ENCODE assay signal across 13 cellular contexts in genomic region chr15:45080593-45080992, GRCh38. TPM values are rescaled to one million over a fixed set of nuclear protein-coding genes. Genes with fewer than 3 reads are reported as not detected.
A peak's percentile ranks its signal among the peaks of the same experiment; 100 is the strongest.
DNase-seq lines count a peak whose midpoint lies in the region; ATAC-seq, FAIRE-seq and TF ChIP-seq lines count a peak whose summit lies in the region.
"Not testable (repeated sequence)": the region's sequence is repeated elsewhere in the genome, so short reads cannot be mapped to it uniquely, and the experiment has no call there.
"Had no signal": no experiment of that assay in that cellular context is flagged by ENCODE, and none has a peak within 500 bp of the region (broad histone marks: within the 10 kb centered on the region; RNA-seq: fewer than 3 reads in every experiment).

No MANE protein-coding gene starts in this region.

- not testable (repeated sequence) for H3K9ac ChIP-seq in HepG2 (ENCODE audit: insufficient read depth, low read depth, low read length)

- peak; percentile 73 for DNase-seq in G401 (ENCODE audit: low spot score)
- DNase-seq in glutamatergic neuron; right atrium auricular region (ENCODE audit: low spot score); HepG2 (ENCODE audit: low spot score): not testable (repeated sequence)
- peak in 1 of 5 donors; percentile 35 for DNase-seq in heart left ventricle
- peak in 2 of 6 donors; percentile 9 to 41 for DNase-seq in pancreas

- H3K4me1 Mint-ChIP-seq in glutamatergic neuron (ENCODE audit: low read depth, unreplicated experiment) = peaks cover 16% of the 10 kb centered on the region

- not testable (repeated sequence) for BruUV-seq in HepG2 (replicated peaks; lab: Mats Ljungman, UMichigan)

- peak; percentile 71 for FAIRE-seq in HepG2 (lab: Jason Lieb, UNC)
- not testable (repeated sequence) for FAIRE-seq in pancreas (lab: Jason Lieb, UNC)

- not testable (repeated sequence) for TF ChIP-seq POLR2A in heart left ventricle (IDR thresholded peaks at IDR 0.05); HepG2 (IDR thresholded peaks at IDR 0.05; ENCODE audit: insufficient read depth in 1 of 2, low read depth in 2 of 2, low read length in 2 of 2)

- ATAC-seq in heart left ventricle = peak; percentile 7 to 71 (median 48)
- ATAC-seq in HepG2 = not testable (repeated sequence)
- ATAC-seq in pancreas = peak in 3 of 4 donors; percentile 36 to 63 (median 57)

- H3K4me1 ChIP-seq in heart left ventricle (peaks cover 0 to 23% (median 6%) of the 10 kb centered on the region in 12 donors), right atrium auricular region (peaks cover 0 to 31% of the 10 kb centered on the region in 2 donors), HepG2 (ENCODE audit: insufficient read depth, low read length) (peaks cover 17% of the 10 kb centered on the region), pancreas (peaks cover 0 to 21% (median 7%) of the 10 kb centered on the region in 3 donors)

- not testable (repeated sequence) for H2AFZ ChIP-seq in HepG2 (ENCODE audit: low read length)

- not testable (repeated sequence) for H3K9me3 ChIP-seq in heart left ventricle; right atrium auricular region; HepG2 (ENCODE audit: low read length); pancreas

- H4K20me1 ChIP-seq in HepG2 (ENCODE audit: insufficient read depth, low read length) = not testable (repeated sequence)

- not testable (repeated sequence) for TF ChIP-seq CTCF in glutamatergic neuron (IDR thresholded peaks at IDR 0.05; ENCODE audit: partially characterized antibody, unreplicated experiment); heart left ventricle (IDR thresholded peaks at IDR 0.05); right atrium auricular region (IDR thresholded peaks at IDR 0.05); HepG2 (CRISPR knock-in tag; IDR thresholded peaks at IDR 0.05); pancreas (IDR thresholded peaks at IDR 0.05)

- not testable (repeated sequence) for H3K79me2 ChIP-seq in HepG2 (ENCODE audit: insufficient read depth, low read length)

- intact Hi-C loops in heart left ventricle (cut with DNase I); HepG2 (cut with micrococcal nuclease; ENCODE audit: unreplicated experiment); pancreas (cut with DNase I): not testable (repeated sequence)

- POLR2A ChIA-PET in HepG2 (lab: Yijun Ruan, JAX) = not testable (repeated sequence)

- not testable (repeated sequence) for H3K27me3 ChIP-seq in heart left ventricle; right atrium auricular region; HepG2 (ENCODE audit: control insufficient read depth in 1 of 2, insufficient read depth in 2 of 2, low read length in 2 of 2); pancreas

- in situ Hi-C loops in G401 (cut with HindIII; ENCODE audit: low sequenced_read_pairs); HepG2 (cut with HindIII; ENCODE audit: extremely low pct_ligation_motif_present, low pct_unique_long_range_greater_than_20kb): not testable (repeated sequence)

- H3K27ac Mint-ChIP-seq in glutamatergic neuron (ENCODE audit: unreplicated experiment) = peak overlapping the region; percentile 86

- not testable (repeated sequence) for H3K4me2 ChIP-seq in HepG2 (ENCODE audit: low read depth, low read length)

- not testable (repeated sequence) for H3K36me3 ChIP-seq in heart left ventricle; right atrium auricular region; HepG2 (replicated peaks in 1 of 2; ENCODE audit: control insufficient read depth in 1 of 2, insufficient read depth in 2 of 2, low read length in 2 of 2); pancreas

- CTCF ChIA-PET in HepG2 (lab: Yijun Ruan, JAX; ENCODE audit: low intra/inter-chr PET ratio, low total read pairs) = not testable (repeated sequence)

- not testable (repeated sequence) for H3K27ac ChIP-seq in heart left ventricle; HepG2 (ENCODE audit: extremely low read length, insufficient read depth, low read length); pancreas
- H3K27ac ChIP-seq in right atrium auricular region = peak overlapping the region; percentile 20 to 44

- H3K4me3 Mint-ChIP-seq in glutamatergic neuron (ENCODE audit: unreplicated experiment) = not testable (repeated sequence)

- not testable (repeated sequence) for H3K9me3 Mint-ChIP-seq in glutamatergic neuron (ENCODE audit: unreplicated experiment)

- H3K4me3 ChIP-seq in heart left ventricle; right atrium auricular region; HepG2 (replicated peaks in 1 of 3; ENCODE audit: insufficient read depth in 1 of 3, low read depth in 2 of 3, low read length in 3 of 3); pancreas: not testable (repeated sequence)

- not testable (repeated sequence) for H3K27me3 Mint-ChIP-seq in glutamatergic neuron (ENCODE audit: unreplicated experiment)

- TF ChIP-seq RAD21 in HepG2 (CRISPR knock-in tag; IDR thresholded peaks at IDR 0.05) = not testable (repeated sequence)

- not testable (repeated sequence) for TF ChIP-seq EP300 in HepG2 (IDR thresholded peaks at IDR 0.05; ENCODE audit: low read depth in 2 of 2, low read length in 2 of 2); HepG2 (CRISPR knock-in tag; IDR thresholded peaks at IDR 0.05; ENCODE audit: borderline replicate concordance)

- not testable (repeated sequence) for H3K36me3 Mint-ChIP-seq in glutamatergic neuron (ENCODE audit: unreplicated experiment)

- WGBS in heart left ventricle, 4 donors = 57 to 90% (median 69%) methylated on average over 1 to 2 of the region's 3 CpGs
- WGBS in HepG2 (ENCODE audit: low lambda C conversion rate) = 67% methylated on average over 1 of the region's 3 CpGs
- 81% methylated on average over 2 of the region's 3 CpGs for WGBS in pancreas, 2 donors

RNA-seq across cellular contexts. Expression of gene DUOX2, which starts 33.4 kb away (rescaled TPM):
- not detected in 2 replicates for total RNA-seq in G401 (2014; rRNA removed; shearing (Covaris generic))
- total RNA-seq in glutamatergic neuron (ENCODE audit: unreplicated experiment) (not detected), heart left ventricle (1 to 10 TPM in 1 of 9 donors, under 1 TPM in 8; 0.02 to 1.4 (median 0.11) TPM), right atrium auricular region (under 1 TPM; 0.08 to 0.11 TPM), HepG2 (2016; rRNA removed; fragmentation: Illumina TruSeq; extraction: Trizol) (not detected in 2 replicates), pancreas (10 to 100 TPM in 2 of 6 donors, 1 to 10 TPM in 1, under 1 TPM in 3; 0.46 to 32.2 (median 1.0) TPM)
- polyA plus RNA-seq in heart left ventricle (under 1 TPM; 0.03 to 0.53 TPM), HepG2 (2011; rRNA removed) (0.08 and 0.27 TPM in 2 replicates), pancreas (under 1 TPM; 0.15 to 0.35 TPM)
- not detected in 2 replicates for total RNA-seq in HepG2 (2016; cell fraction: cytosol; rRNA removed; fragmentation: Illumina TruSeq; extraction: Trizol; ENCODE audit: low read depth)
- total RNA-seq in HepG2 (2016; cell fraction: insoluble cytoplasmic fraction; rRNA removed; fragmentation: Illumina TruSeq; extraction: Trizol) = not detected in 2 replicates
- not detected in 2 replicates for total RNA-seq in HepG2 (2016; cell fraction: membrane; rRNA removed; fragmentation: Illumina TruSeq; extraction: Trizol)
- total RNA-seq in HepG2 (2016; cell fraction: nucleus; rRNA removed; fragmentation: Illumina TruSeq; extraction: Trizol) = not detected in 2 replicates
- 0.04 and 0.06 TPM in 2 replicates for polyA plus RNA-seq in HepG2 (2011; cell fraction: cytosol; rRNA removed)
- polyA plus RNA-seq in HepG2 (2011; cell fraction: nucleus; rRNA removed) = 1.3 and 1.5 TPM in 2 replicates
- polyA plus RNA-seq in HepG2 (2012) = 0.09 and 0.39 TPM in 2 replicates
- not detected in 2 replicates for polyA plus RNA-seq in HepG2 (2016; cell fraction: cytosol; fragmentation: Illumina TruSeq; extraction: Trizol; ENCODE audit: low read depth)
- not detected in 2 replicates for polyA plus RNA-seq in HepG2 (2016; cell fraction: insoluble cytoplasmic fraction; fragmentation: Illumina TruSeq; extraction: Trizol; ENCODE audit: low read depth)
- polyA plus RNA-seq in HepG2 (2016; cell fraction: membrane; fragmentation: Illumina TruSeq; extraction: Trizol; ENCODE audit: low read depth) = not detected in 2 replicates
- polyA plus RNA-seq in HepG2 (2016; cell fraction: nucleus; fragmentation: Illumina TruSeq; extraction: Trizol; ENCODE audit: insufficient read depth, low read depth) = not detected in 2 replicates
- 0.02 and 0.16 TPM in 2 replicates for polyA minus RNA-seq in HepG2 (2011; rRNA and poly(A)+ RNA removed; ENCODE audit: low replicate concordance)
- 0.09 and 0.30 TPM in 2 replicates for polyA minus RNA-seq in HepG2 (2011; cell fraction: cytosol; rRNA and poly(A)+ RNA removed)
- polyA minus RNA-seq in HepG2 (2011; cell fraction: nucleus; rRNA and poly(A)+ RNA removed) = 0.39 and 0.62 TPM in 2 replicates
- total RNA-seq: H7, HFFc6, IMR-90 had no signal
- polyA plus RNA-seq: GM12878, IMR-90 had no signal

RNA-seq across cellular contexts. Expression of gene DUOXA2, which starts 33.5 kb away (rescaled TPM):
- total RNA-seq in G401 (2014; rRNA removed; shearing (Covaris generic)) = not detected in 2 replicates
- total RNA-seq in glutamatergic neuron (ENCODE audit: unreplicated experiment) = not detected
- total RNA-seq in heart left ventricle = not detected
- under 1 TPM in 1 of 2 donors, not detected in 1; 0.03 TPM for polyA plus RNA-seq in heart left ventricle
- not detected for total RNA-seq in right atrium auricular region
- not detected in 2 replicates for total RNA-seq in HepG2 (2016; rRNA removed; fragmentation: Illumina TruSeq; extraction: Trizol)
- total RNA-seq in HepG2 (2016; cell fraction: cytosol; rRNA removed; fragmentation: Illumina TruSeq; extraction: Trizol; ENCODE audit: low read depth) = not detected in 2 replicates
- not detected in 2 replicates for total RNA-seq in HepG2 (2016; cell fraction: insoluble cytoplasmic fraction; rRNA removed; fragmentation: Illumina TruSeq; extraction: Trizol)
- not detected in 2 replicates for total RNA-seq in HepG2 (2016; cell fraction: membrane; rRNA removed; fragmentation: Illumina TruSeq; extraction: Trizol)
- total RNA-seq in HepG2 (2016; cell fraction: nucleus; rRNA removed; fragmentation: Illumina TruSeq; extraction: Trizol) = not detected in 2 replicates
- 0.32 and 0.61 TPM in 2 replicates for polyA plus RNA-seq in HepG2 (2011; rRNA removed)
- 0.27 TPM in 2 replicates for polyA plus RNA-seq in HepG2 (2011; cell fraction: cytosol; rRNA removed)
- 0.90 and 1.2 TPM in 2 replicates for polyA plus RNA-seq in HepG2 (2011; cell fraction: nucleus; rRNA removed)
- polyA plus RNA-seq in HepG2 (2012) = 0.12 and 0.71 TPM in 2 replicates
- not detected in 2 replicates for polyA plus RNA-seq in HepG2 (2016; cell fraction: cytosol; fragmentation: Illumina TruSeq; extraction: Trizol; ENCODE audit: low read depth)
- polyA plus RNA-seq in HepG2 (2016; cell fraction: insoluble cytoplasmic fraction; fragmentation: Illumina TruSeq; extraction: Trizol; ENCODE audit: low read depth) = not detected in 2 replicates
- not detected in 2 replicates for polyA plus RNA-seq in HepG2 (2016; cell fraction: membrane; fragmentation: Illumina TruSeq; extraction: Trizol; ENCODE audit: low read depth)
- not detected in 2 replicates for polyA plus RNA-seq in HepG2 (2016; cell fraction: nucleus; fragmentation: Illumina TruSeq; extraction: Trizol; ENCODE audit: insufficient read depth, low read depth)
- polyA minus RNA-seq in HepG2 (2011; rRNA and poly(A)+ RNA removed; ENCODE audit: low replicate concordance) = 0.32 TPM in 1 of 2 replicates, not detected in the other
- polyA minus RNA-seq in HepG2 (2011; cell fraction: cytosol; rRNA and poly(A)+ RNA removed) = not detected in 2 replicates
- polyA minus RNA-seq in HepG2 (2011; cell fraction: nucleus; rRNA and poly(A)+ RNA removed) = 0.37 TPM in 1 of 2 replicates, not detected in the other
- total RNA-seq in pancreas = 10 to 100 TPM in 1 of 6 donors, 1 to 10 TPM in 1, under 1 TPM in 2, not detected in 2; 0.35 to 17.0 (median 3.9) TPM
- polyA plus RNA-seq in pancreas = under 1 TPM in 1 of 2 donors, not detected in 1; 0.16 TPM
- total RNA-seq: CD4-positive, alpha-beta T cell; GM12878; H7; HFFc6; HT1080; IMR-90 had no signal
- polyA plus RNA-seq: GM12878, IMR-90 had no signal

RNA-seq across cellular contexts. Expression of gene DUOXA1, which starts 49.1 kb away (rescaled TPM):
- total RNA-seq in G401 (2014; rRNA removed; shearing (Covaris generic)) = not detected in 2 replicates
- total RNA-seq in glutamatergic neuron (ENCODE audit: unreplicated experiment) (not detected), heart left ventricle (1 to 10 TPM in 1 of 9 donors, under 1 TPM in 5, not detected in 3; 0.21 to 1.3 (median 0.31) TPM), right atrium auricular region (1 to 10 TPM in 1 of 2 donors, under 1 TPM in 1; 0.41 to 2.7 TPM), HepG2 (2016; rRNA removed; fragmentation: Illumina TruSeq; extraction: Trizol) (not detected in 2 replicates), pancreas (under 1 TPM in 3 of 6 donors, not detected in 3; 0.17 to 0.22 (median 0.19) TPM)
- polyA plus RNA-seq in heart left ventricle (under 1 TPM; 0.11 to 0.53 TPM), HepG2 (2011; rRNA removed) (0.10 TPM in 1 of 2 replicates, not detected in the other), pancreas (under 1 TPM; 0.11 to 0.14 TPM)
- total RNA-seq in HepG2 (2016; cell fraction: cytosol; rRNA removed; fragmentation: Illumina TruSeq; extraction: Trizol; ENCODE audit: low read depth) = not detected in 2 replicates
- not detected in 2 replicates for total RNA-seq in HepG2 (2016; cell fraction: insoluble cytoplasmic fraction; rRNA removed; fragmentation: Illumina TruSeq; extraction: Trizol)
- not detected in 2 replicates for total RNA-seq in HepG2 (2016; cell fraction: membrane; rRNA removed; fragmentation: Illumina TruSeq; extraction: Trizol)
- not detected in 2 replicates for total RNA-seq in HepG2 (2016; cell fraction: nucleus; rRNA removed; fragmentation: Illumina TruSeq; extraction: Trizol)
- 0.03 and 0.07 TPM in 2 replicates for polyA plus RNA-seq in HepG2 (2011; cell fraction: cytosol; rRNA removed)
- 0.14 TPM in 1 of 2 replicates, not detected in the other for polyA plus RNA-seq in HepG2 (2011; cell fraction: nucleus; rRNA removed)
- 0.19 TPM in 1 of 2 replicates, not detected in the other for polyA plus RNA-seq in HepG2 (2012)
- polyA plus RNA-seq in HepG2 (2016; cell fraction: cytosol; fragmentation: Illumina TruSeq; extraction: Trizol; ENCODE audit: low read depth) = not detected in 2 replicates
- polyA plus RNA-seq in HepG2 (2016; cell fraction: insoluble cytoplasmic fraction; fragmentation: Illumina TruSeq; extraction: Trizol; ENCODE audit: low read depth) = not detected in 2 replicates
- polyA plus RNA-seq in HepG2 (2016; cell fraction: membrane; fragmentation: Illumina TruSeq; extraction: Trizol; ENCODE audit: low read depth) = not detected in 2 replicates
- not detected in 2 replicates for polyA plus RNA-seq in HepG2 (2016; cell fraction: nucleus; fragmentation: Illumina TruSeq; extraction: Trizol; ENCODE audit: insufficient read depth, low read depth)
- 0.14 TPM in 2 replicates for polyA minus RNA-seq in HepG2 (2011; rRNA and poly(A)+ RNA removed; ENCODE audit: low replicate concordance)
- not detected in 2 replicates for polyA minus RNA-seq in HepG2 (2011; cell fraction: cytosol; rRNA and poly(A)+ RNA removed)
- polyA minus RNA-seq in HepG2 (2011; cell fraction: nucleus; rRNA and poly(A)+ RNA removed) = not detected in 2 replicates
- total RNA-seq: Caco-2, H7, IMR-90 had no signal
- polyA plus RNA-seq: GM12878 had no signal

RNA-seq across cellular contexts. Expression of gene DUOX1, which starts 49.2 kb away (rescaled TPM):
- not detected in 2 replicates for total RNA-seq in G401 (2014; rRNA removed; shearing (Covaris generic))
- not detected for total RNA-seq in glutamatergic neuron (ENCODE audit: unreplicated experiment)
- 1 to 10 TPM in 1 of 9 donors, under 1 TPM in 8; 0.19 to 1.6 (median 0.52) TPM for total RNA-seq in heart left ventricle
- polyA plus RNA-seq in heart left ventricle = under 1 TPM; 0.11 to 0.95 TPM
- 1 to 10 TPM; 1.1 to 3.6 TPM for total RNA-seq in right atrium auricular region
- total RNA-seq in HepG2 (2016; rRNA removed; fragmentation: Illumina TruSeq; extraction: Trizol) = not detected in 2 replicates
- total RNA-seq in HepG2 (2016; cell fraction: cytosol; rRNA removed; fragmentation: Illumina TruSeq; extraction: Trizol; ENCODE audit: low read depth) = not detected in 2 replicates
- not detected in 2 replicates for total RNA-seq in HepG2 (2016; cell fraction: insoluble cytoplasmic fraction; rRNA removed; fragmentation: Illumina TruSeq; extraction: Trizol)
- not detected in 2 replicates for total RNA-seq in HepG2 (2016; cell fraction: membrane; rRNA removed; fragmentation: Illumina TruSeq; extraction: Trizol)
- not detected in 2 replicates for total RNA-seq in HepG2 (2016; cell fraction: nucleus; rRNA removed; fragmentation: Illumina TruSeq; extraction: Trizol)
- 0.03 TPM in 1 of 2 replicates, not detected in the other for polyA plus RNA-seq in HepG2 (2011; rRNA removed)
- not detected in 2 replicates for polyA plus RNA-seq in HepG2 (2011; cell fraction: cytosol; rRNA removed)
- polyA plus RNA-seq in HepG2 (2011; cell fraction: nucleus; rRNA removed) = 0.03 TPM in 1 of 2 replicates, not detected in the other
- 0.28 and 0.65 TPM in 2 replicates for polyA plus RNA-seq in HepG2 (2012)
- polyA plus RNA-seq in HepG2 (2016; cell fraction: cytosol; fragmentation: Illumina TruSeq; extraction: Trizol; ENCODE audit: low read depth) = not detected in 2 replicates
- 0.13 TPM in 1 of 2 replicates, not detected in the other for polyA plus RNA-seq in HepG2 (2016; cell fraction: insoluble cytoplasmic fraction; fragmentation: Illumina TruSeq; extraction: Trizol; ENCODE audit: low read depth)
- polyA plus RNA-seq in HepG2 (2016; cell fraction: membrane; fragmentation: Illumina TruSeq; extraction: Trizol; ENCODE audit: low read depth) = not detected in 2 replicates
- polyA plus RNA-seq in HepG2 (2016; cell fraction: nucleus; fragmentation: Illumina TruSeq; extraction: Trizol; ENCODE audit: insufficient read depth, low read depth) = not detected in 2 replicates
- 0.47 TPM in 1 of 2 replicates, not detected in the other for polyA minus RNA-seq in HepG2 (2011; rRNA and poly(A)+ RNA removed; ENCODE audit: low replicate concordance)
- polyA minus RNA-seq in HepG2 (2011; cell fraction: cytosol; rRNA and poly(A)+ RNA removed) = not detected in 2 replicates
- polyA minus RNA-seq in HepG2 (2011; cell fraction: nucleus; rRNA and poly(A)+ RNA removed) = not detected in 2 replicates
- total RNA-seq in pancreas = under 1 TPM; 0.14 to 0.97 (median 0.47) TPM
- polyA plus RNA-seq in pancreas = under 1 TPM; 0.16 to 0.27 TPM
- total RNA-seq: HT1080, IMR-90 had no signal
- polyA plus RNA-seq: IMR-90 had no signal

RNA-seq across cellular contexts. Expression of gene SORD, which starts 57.6 kb away (rescaled TPM):
- 35.6 and 47.3 TPM in 2 replicates for total RNA-seq in G401 (2014; rRNA removed; shearing (Covaris generic))
- total RNA-seq in glutamatergic neuron (ENCODE audit: unreplicated experiment) (29.1 TPM), heart left ventricle (10 to 100 TPM in 5 of 9 donors, 1 to 10 TPM in 4; 5.7 to 16.7 (median 11.0) TPM), right atrium auricular region (1 to 10 TPM; 5.7 to 9.0 TPM), HepG2 (2016; rRNA removed; fragmentation: Illumina TruSeq; extraction: Trizol) (59.1 and 104 TPM in 2 replicates), pancreas (10 to 100 TPM in 2 of 6 donors, 1 to 10 TPM in 4; 6.4 to 14.7 (median 8.9) TPM)
- polyA plus RNA-seq in heart left ventricle (1 to 10 TPM; 3.4 to 6.4 TPM), HepG2 (2011; rRNA removed) (73.1 and 95.3 TPM in 2 replicates), pancreas (1 to 10 TPM; 2.1 to 8.9 TPM)
- 7.1 and 7.4 TPM in 2 replicates for total RNA-seq in HepG2 (2016; cell fraction: cytosol; rRNA removed; fragmentation: Illumina TruSeq; extraction: Trizol; ENCODE audit: low read depth)
- 59.7 and 103 TPM in 2 replicates for total RNA-seq in HepG2 (2016; cell fraction: insoluble cytoplasmic fraction; rRNA removed; fragmentation: Illumina TruSeq; extraction: Trizol)
- total RNA-seq in HepG2 (2016; cell fraction: membrane; rRNA removed; fragmentation: Illumina TruSeq; extraction: Trizol) = 22.6 and 22.9 TPM in 2 replicates
- 46.4 and 52.3 TPM in 2 replicates for total RNA-seq in HepG2 (2016; cell fraction: nucleus; rRNA removed; fragmentation: Illumina TruSeq; extraction: Trizol)
- polyA plus RNA-seq in HepG2 (2011; cell fraction: cytosol; rRNA removed) = 78.7 and 91.6 TPM in 2 replicates
- polyA plus RNA-seq in HepG2 (2011; cell fraction: nucleus; rRNA removed) = 94.1 and 102 TPM in 2 replicates
- polyA plus RNA-seq in HepG2 (2012) = 74.2 and 78.2 TPM in 2 replicates
- polyA plus RNA-seq in HepG2 (2016; cell fraction: cytosol; fragmentation: Illumina TruSeq; extraction: Trizol; ENCODE audit: low read depth) = 10.6 and 11.4 TPM in 2 replicates
- 128 and 136 TPM in 2 replicates for polyA plus RNA-seq in HepG2 (2016; cell fraction: insoluble cytoplasmic fraction; fragmentation: Illumina TruSeq; extraction: Trizol; ENCODE audit: low read depth)
- polyA plus RNA-seq in HepG2 (2016; cell fraction: membrane; fragmentation: Illumina TruSeq; extraction: Trizol; ENCODE audit: low read depth) = 18.9 and 20.0 TPM in 2 replicates
- polyA plus RNA-seq in HepG2 (2016; cell fraction: nucleus; fragmentation: Illumina TruSeq; extraction: Trizol; ENCODE audit: insufficient read depth, low read depth) = 92.1 and 93.6 TPM in 2 replicates
- 117 and 252 TPM in 2 replicates for polyA minus RNA-seq in HepG2 (2011; rRNA and poly(A)+ RNA removed; ENCODE audit: low replicate concordance)
- polyA minus RNA-seq in HepG2 (2011; cell fraction: cytosol; rRNA and poly(A)+ RNA removed) = 46.5 and 50.3 TPM in 2 replicates
- 35.7 and 43.0 TPM in 2 replicates for polyA minus RNA-seq in HepG2 (2011; cell fraction: nucleus; rRNA and poly(A)+ RNA removed)
